ENCODE assay signal across 13 cellular contexts in genomic region chr16:73610605-73611177, GRCh38.
"Had no signal": no experiment of that assay in that cellular context is flagged by ENCODE, and none has a peak within 500 bp of the region (broad histone marks: within the 10 kb centered on the region; RNA-seq: fewer than 3 reads in every experiment).

No MANE protein-coding gene starts in this region.

- DNase-seq: activated CD4-positive, alpha-beta memory T cell treated with anti-CD3 and anti-CD28 coated beads, Interleukin-2, amount 10 ng/mL, durations not matched to agents 7 days and 5 days; activated CD4-positive, alpha-beta T cell treated with anti-CD3 and anti-CD28 coated beads for 36 hours; activated gamma-delta T cell; activated T-cell treated with anti-CD3 and anti-CD28 coated beads, Interleukin-2, amount 50 U/mL, for 48 hours; amygdala; effector memory CD4-positive, alpha-beta T cell; kidney glomerular epithelial cell; small intestine; uterus had no signal

- H3K9me3 Mint-ChIP-seq: activated CD4-positive, alpha-beta memory T cell treated with anti-CD3 and anti-CD28 coated beads, Interleukin-2, amount 10 ng/mL, durations not matched to agents 7 days and 5 days; brain had no signal

- H3K4me1 Mint-ChIP-seq: activated CD4-positive, alpha-beta memory T cell treated with anti-CD3 and anti-CD28 coated beads, Interleukin-2, amount 10 ng/mL, durations not matched to agents 7 days and 5 days; activated CD4-positive, alpha-beta T cell treated with anti-CD3 and anti-CD28 coated beads for 36 hours had no signal

- H3K4me1 ChIP-seq: uterus had no signal

- H3K4me3 ChIP-seq: hepatocyte, uterus had no signal

- H3K9me3 ChIP-seq: uterus had no signal

- H3K36me3 Mint-ChIP-seq: activated naive CD8-positive, alpha-beta T cell; brain had no signal

- H3K27me3 Mint-ChIP-seq: activated CD4-positive, alpha-beta memory T cell treated with anti-CD3 and anti-CD28 coated beads, Interleukin-2, amount 10 ng/mL, durations not matched to agents 7 days and 5 days had no signal

- H3K4me3 Mint-ChIP-seq: activated CD4-positive, alpha-beta memory T cell treated with anti-CD3 and anti-CD28 coated beads, Interleukin-2, amount 10 ng/mL, durations not matched to agents 7 days and 5 days; activated CD4-positive, alpha-beta T cell treated with anti-CD3 and anti-CD28 coated beads for 36 hours; activated naive CD8-positive, alpha-beta T cell had no signal

- ATAC-seq: activated CD4-positive, alpha-beta T cell treated with anti-CD3 and anti-CD28 coated beads for 36 hours had no signal

- H3K27ac Mint-ChIP-seq: activated CD4-positive, alpha-beta memory T cell treated with anti-CD3 and anti-CD28 coated beads, Interleukin-2, amount 10 ng/mL, durations not matched to agents 7 days and 5 days; activated CD4-positive, alpha-beta T cell treated with anti-CD3 and anti-CD28 coated beads for 36 hours; activated naive CD8-positive, alpha-beta T cell had no signal

- H3K27me3 ChIP-seq: uterus had no signal

- H3K27ac ChIP-seq: hepatocyte, uterus, VCaP had no signal

- H3K36me3 ChIP-seq: uterus had no signal
